In genomic region chr1:176149939-176150807, GRCh38 we compare ENCODE assay signal across 17 cellular contexts.
"Had no signal": no experiment of that assay in that cellular context is flagged by ENCODE, and none has a peak within 500 bp of the region (broad histone marks: within the 10 kb centered on the region; RNA-seq: fewer than 3 reads in every experiment).

No MANE protein-coding gene starts in this region.

- DNase-seq: activated CD4-positive, alpha-beta T cell treated with anti-CD3 and anti-CD28 coated beads for 4 hours; activated naive CD4-positive, alpha-beta T cell treated with Interleukin-2 at 50 U/mL for 16 hours; esophagus squamous epithelium; foreskin fibroblast; glutamatergic neuron; naive B cell; posterior cingulate gyrus; right cardiac atrium; spleen; stimulated activated CD4-positive, alpha-beta T cell treated with anti-CD3 and anti-CD28 coated beads, Interleukin-1b, Interleukin-23, amount 100 ng/mL, for 48 hours; T-helper 9 cell; upper lobe of left lung had no signal

- H3K4me3 ChIP-seq: esophagus squamous epithelium, spleen, upper lobe of left lung had no signal

- H3K27me3 ChIP-seq: esophagus squamous epithelium, neutrophil, spleen, upper lobe of left lung had no signal

- H3K4me1 ChIP-seq: esophagus squamous epithelium, upper lobe of left lung had no signal

- ATAC-seq: right cardiac atrium; stimulated activated memory B cell treated with anti-CD40 and anti-IgM and Interleukin-4, amounts not matched to agents 10 μg/mL and 1 μg/mL and 100 μg/mL, for 72 hours had no signal

- H3K4me3 Mint-ChIP-seq: activated T-helper 1 cell treated with anti-CD3 and anti-CD28 coated beads, Interleukin-12 subunit alpha, Interleukin-12 subunit beta, Interleukin-2, Interleukin-4 antibody, amounts not matched to agents 30 ng/mL and 10 ng/mL and 1 ng/mL, durations not matched to agents 14 hours and 24 hours and 36 hours; naive B cell; stimulated activated memory B cell treated with anti-CD40 and anti-IgM and Interleukin-4, amounts not matched to agents 10 μg/mL and 1 μg/mL and 100 μg/mL, for 72 hours had no signal

- H3K9me3 ChIP-seq: esophagus squamous epithelium, neutrophil, spleen, upper lobe of left lung had no signal

- FAIRE-seq: astrocyte had no signal

- H3K27ac Mint-ChIP-seq: activated T-helper 1 cell treated with anti-CD3 and anti-CD28 coated beads, Interleukin-12 subunit alpha, Interleukin-12 subunit beta, Interleukin-2, Interleukin-4 antibody, amounts not matched to agents 30 ng/mL and 10 ng/mL and 1 ng/mL, durations not matched to agents 14 hours and 24 hours and 36 hours; stimulated activated memory B cell treated with anti-CD40 and anti-IgM and Interleukin-4, amounts not matched to agents 10 μg/mL and 1 μg/mL and 100 μg/mL, for 72 hours had no signal

- H3K27ac ChIP-seq: esophagus squamous epithelium, spleen, upper lobe of left lung, VCaP had no signal

- H3K27me3 Mint-ChIP-seq: naive B cell; stimulated activated memory B cell treated with anti-CD40 and anti-IgM and Interleukin-4, amounts not matched to agents 10 μg/mL and 1 μg/mL and 100 μg/mL, for 72 hours had no signal
